In the genomic region with DNA sequence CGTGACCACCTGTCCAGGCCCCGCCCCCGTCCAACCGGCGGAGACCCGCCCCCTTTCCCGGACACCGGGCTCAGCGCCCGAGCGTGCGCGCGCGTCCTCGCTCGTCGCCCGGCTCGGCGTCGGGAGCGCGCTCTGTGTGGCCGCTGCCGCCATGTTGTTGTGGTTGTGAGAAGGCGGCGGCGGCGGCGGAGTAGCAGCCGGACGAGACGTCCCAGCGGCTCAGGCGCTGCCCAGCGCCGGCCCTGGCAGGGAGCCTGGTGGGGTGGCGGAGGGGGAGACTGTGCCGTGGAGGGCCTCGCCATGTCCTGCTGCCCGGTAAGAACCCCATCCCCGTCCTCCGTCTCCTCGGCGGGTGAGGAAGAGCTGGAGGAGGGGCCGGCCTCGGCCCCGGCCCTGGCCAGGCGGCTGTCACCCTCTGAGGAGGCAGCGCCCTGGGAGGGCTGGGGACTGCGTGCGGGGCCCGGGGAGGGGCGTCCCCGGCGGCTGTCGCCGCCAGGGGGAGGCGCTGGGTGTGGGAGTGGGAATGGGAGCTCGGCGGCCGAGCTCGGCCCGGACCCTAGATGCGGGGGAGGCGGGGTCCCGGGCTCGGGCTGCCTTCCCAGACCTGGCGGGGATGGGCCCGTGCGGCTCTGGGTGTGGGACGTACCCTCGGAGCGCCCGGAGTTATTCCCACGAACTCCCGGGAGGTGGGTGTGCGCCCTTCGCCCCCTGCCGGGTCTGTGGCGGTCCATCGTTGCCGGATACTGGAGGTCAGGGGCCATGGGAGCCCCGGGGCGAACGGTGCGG, we compare ENCODE assay signal across 1 cellular context.
TF ChIP-seq lines count a peak whose summit lies in the region.

TSS of gene MTMR3 (plus strand) at position 130 of the 786 bp plus-strand sequence. CDS start 87,886 bp downstream, outside the sequence.

TF ChIP-seq in HepG2, 621 proteins besides CTCF, POLR2A, EP300 and RAD21 (continued from another document and continues in another):
- TF ChIP-seq, protein P1, sequence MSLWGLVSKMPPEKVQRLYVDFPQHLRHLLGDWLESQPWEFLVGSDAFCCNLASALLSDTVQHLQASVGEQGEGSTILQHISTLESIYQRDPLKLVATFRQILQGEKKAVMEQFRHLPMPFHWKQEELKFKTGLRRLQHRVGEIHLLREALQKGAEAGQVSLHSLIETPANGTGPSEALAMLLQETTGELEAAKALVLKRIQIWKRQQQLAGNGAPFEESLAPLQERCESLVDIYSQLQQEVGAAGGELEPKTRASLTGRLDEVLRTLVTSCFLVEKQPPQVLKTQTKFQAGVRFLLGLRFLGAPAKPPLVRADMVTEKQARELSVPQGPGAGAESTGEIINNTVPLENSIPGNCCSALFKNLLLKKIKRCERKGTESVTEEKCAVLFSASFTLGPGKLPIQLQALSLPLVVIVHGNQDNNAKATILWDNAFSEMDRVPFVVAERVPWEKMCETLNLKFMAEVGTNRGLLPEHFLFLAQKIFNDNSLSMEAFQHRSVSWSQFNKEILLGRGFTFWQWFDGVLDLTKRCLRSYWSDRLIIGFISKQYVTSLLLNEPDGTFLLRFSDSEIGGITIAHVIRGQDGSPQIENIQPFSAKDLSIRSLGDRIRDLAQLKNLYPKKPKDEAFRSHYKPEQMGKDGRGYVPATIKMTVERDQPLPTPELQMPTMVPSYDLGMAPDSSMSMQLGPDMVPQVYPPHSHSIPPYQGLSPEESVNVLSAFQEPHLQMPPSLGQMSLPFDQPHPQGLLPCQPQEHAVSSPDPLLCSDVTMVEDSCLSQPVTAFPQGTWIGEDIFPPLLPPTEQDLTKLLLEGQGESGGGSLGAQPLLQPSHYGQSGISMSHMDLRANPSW (CRISPR knock-in tag; IDR thresholded peaks at IDR 0.05; ENCODE audit: borderline replicate concordance): no peak
- no peak for TF ChIP-seq ZNF12 (CRISPR knock-in tag; IDR thresholded peaks at IDR 0.05)
- no peak for TF ChIP-seq ATF7 (IDR thresholded peaks at IDR 0.05)
- no peak for TF ChIP-seq ATF7 (CRISPR knock-in tag; IDR thresholded peaks at IDR 0.05)
- TF ChIP-seq, protein P2, sequence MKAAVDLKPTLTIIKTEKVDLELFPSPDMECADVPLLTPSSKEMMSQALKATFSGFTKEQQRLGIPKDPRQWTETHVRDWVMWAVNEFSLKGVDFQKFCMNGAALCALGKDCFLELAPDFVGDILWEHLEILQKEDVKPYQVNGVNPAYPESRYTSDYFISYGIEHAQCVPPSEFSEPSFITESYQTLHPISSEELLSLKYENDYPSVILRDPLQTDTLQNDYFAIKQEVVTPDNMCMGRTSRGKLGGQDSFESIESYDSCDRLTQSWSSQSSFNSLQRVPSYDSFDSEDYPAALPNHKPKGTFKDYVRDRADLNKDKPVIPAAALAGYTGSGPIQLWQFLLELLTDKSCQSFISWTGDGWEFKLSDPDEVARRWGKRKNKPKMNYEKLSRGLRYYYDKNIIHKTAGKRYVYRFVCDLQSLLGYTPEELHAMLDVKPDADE (CRISPR knock-in tag; IDR thresholded peaks at IDR 0.05): no peak
- TF ChIP-seq ZNF205 (CRISPR knock-in tag; IDR thresholded peaks at IDR 0.05): no peak
- no peak for TF ChIP-seq PITX1 (CRISPR knock-in tag; IDR thresholded peaks at IDR 0.05)
- no peak for TF ChIP-seq ZNF431 (CRISPR knock-in tag; IDR thresholded peaks at IDR 0.05; ENCODE audit: borderline replicate concordance, low read depth)
- TF ChIP-seq HMGXB3 (CRISPR knock-in tag; IDR thresholded peaks at IDR 0.05; ENCODE audit: borderline replicate concordance): no peak
- TF ChIP-seq ZZZ3 (CRISPR knock-in tag; IDR thresholded peaks at IDR 0.05; ENCODE audit: borderline replicate concordance): no peak
- no peak for TF ChIP-seq ZNF816 (CRISPR knock-in tag; IDR thresholded peaks at IDR 0.05; ENCODE audit: borderline replicate concordance)
- TF ChIP-seq ZNF225 (CRISPR knock-in tag; IDR thresholded peaks at IDR 0.05): no peak
- TF ChIP-seq YEATS2 (CRISPR knock-in tag; IDR thresholded peaks at IDR 0.05; ENCODE audit: borderline replicate concordance): no peak
- no peak for TF ChIP-seq ZNF7 (CRISPR knock-in tag; IDR thresholded peaks at IDR 0.05)
- TF ChIP-seq PRPF4 (IDR thresholded peaks at IDR 0.05; ENCODE audit: low read depth, low read length, poor library complexity, severe bottlenecking): no peak
- peak; percentile 44; the same call in 1 of the 2 replicates for TF ChIP-seq KDM2A (CRISPR knock-in tag; IDR thresholded peaks at IDR 0.05; ENCODE audit: borderline replicate concordance, low read depth)
- TF ChIP-seq, protein P3, sequence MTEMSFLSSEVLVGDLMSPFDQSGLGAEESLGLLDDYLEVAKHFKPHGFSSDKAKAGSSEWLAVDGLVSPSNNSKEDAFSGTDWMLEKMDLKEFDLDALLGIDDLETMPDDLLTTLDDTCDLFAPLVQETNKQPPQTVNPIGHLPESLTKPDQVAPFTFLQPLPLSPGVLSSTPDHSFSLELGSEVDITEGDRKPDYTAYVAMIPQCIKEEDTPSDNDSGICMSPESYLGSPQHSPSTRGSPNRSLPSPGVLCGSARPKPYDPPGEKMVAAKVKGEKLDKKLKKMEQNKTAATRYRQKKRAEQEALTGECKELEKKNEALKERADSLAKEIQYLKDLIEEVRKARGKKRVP (CRISPR knock-in tag; IDR thresholded peaks at IDR 0.05): peak in 1 of 2 experiments; percentile 46; a peak in 2 of 4 replicates
- no peak for TF ChIP-seq MAZ (IDR thresholded peaks at IDR 0.05; ENCODE audit: borderline replicate concordance, low read depth, low read length)
- peak; percentile 69 for TF ChIP-seq MAZ (CRISPR knock-in tag; IDR thresholded peaks at IDR 0.05; ENCODE audit: low read depth)
- TF ChIP-seq ZFY (CRISPR knock-in tag; IDR thresholded peaks at IDR 0.05): peak; percentile 76
- TF ChIP-seq, protein P4, sequence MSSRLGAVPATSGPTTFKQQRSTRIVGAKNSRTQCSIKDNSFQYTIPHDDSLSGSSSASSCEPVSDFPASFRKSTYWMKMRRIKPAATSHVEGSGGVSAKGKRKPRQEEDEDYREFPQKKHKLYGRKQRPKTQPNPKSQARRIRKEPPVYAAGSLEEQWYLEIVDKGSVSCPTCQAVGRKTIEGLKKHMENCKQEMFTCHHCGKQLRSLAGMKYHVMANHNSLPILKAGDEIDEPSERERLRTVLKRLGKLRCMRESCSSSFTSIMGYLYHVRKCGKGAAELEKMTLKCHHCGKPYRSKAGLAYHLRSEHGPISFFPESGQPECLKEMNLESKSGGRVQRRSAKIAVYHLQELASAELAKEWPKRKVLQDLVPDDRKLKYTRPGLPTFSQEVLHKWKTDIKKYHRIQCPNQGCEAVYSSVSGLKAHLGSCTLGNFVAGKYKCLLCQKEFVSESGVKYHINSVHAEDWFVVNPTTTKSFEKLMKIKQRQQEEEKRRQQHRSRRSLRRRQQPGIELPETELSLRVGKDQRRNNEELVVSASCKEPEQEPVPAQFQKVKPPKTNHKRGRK (CRISPR knock-in tag; IDR thresholded peaks at IDR 0.05): no peak
- TF ChIP-seq KAT2B (IDR thresholded peaks at IDR 0.05; ENCODE audit: borderline replicate concordance, low read depth, low read length): no peak
- TF ChIP-seq CHCHD3 (CRISPR knock-in tag; IDR thresholded peaks at IDR 0.05): no peak
- peak; percentile 85 for TF ChIP-seq ZFX (CRISPR knock-in tag; IDR thresholded peaks at IDR 0.05; ENCODE audit: low read depth)
- no peak for TF ChIP-seq ATF7-NPFF (CRISPR knock-in tag; IDR thresholded peaks at IDR 0.05; ENCODE audit: low read depth)
- TF ChIP-seq ZNF354B (CRISPR knock-in tag; IDR thresholded peaks at IDR 0.05): no peak
- peak; percentile 56; the same call in 1 of the 2 replicates for TF ChIP-seq ZNF350 (CRISPR knock-in tag; IDR thresholded peaks at IDR 0.05; ENCODE audit: borderline replicate concordance, low read depth)
- no peak for TF ChIP-seq GZF1 (CRISPR knock-in tag; IDR thresholded peaks at IDR 0.05)
- TF ChIP-seq SIN3A (IDR thresholded peaks at IDR 0.05; ENCODE audit: borderline replicate concordance, low read depth, low read length): no peak; the same call in 1 of the 2 replicates
- TF ChIP-seq ZNF274 (CRISPR knock-in tag; IDR thresholded peaks at IDR 0.05): no peak
- no peak for TF ChIP-seq NFE2 (CRISPR knock-in tag; IDR thresholded peaks at IDR 0.05)
- no peak for TF ChIP-seq ZMYM3 (CRISPR knock-in tag; IDR thresholded peaks at IDR 0.05)
- 0 out of 2 replicates have a peak, but pooled peaks have one; percentile 19 for TF ChIP-seq ZNF780A (CRISPR knock-in tag; IDR thresholded peaks at IDR 0.05)
- TF ChIP-seq STAT5B (CRISPR knock-in tag; IDR thresholded peaks at IDR 0.05): no peak
- TF ChIP-seq, protein P5, sequence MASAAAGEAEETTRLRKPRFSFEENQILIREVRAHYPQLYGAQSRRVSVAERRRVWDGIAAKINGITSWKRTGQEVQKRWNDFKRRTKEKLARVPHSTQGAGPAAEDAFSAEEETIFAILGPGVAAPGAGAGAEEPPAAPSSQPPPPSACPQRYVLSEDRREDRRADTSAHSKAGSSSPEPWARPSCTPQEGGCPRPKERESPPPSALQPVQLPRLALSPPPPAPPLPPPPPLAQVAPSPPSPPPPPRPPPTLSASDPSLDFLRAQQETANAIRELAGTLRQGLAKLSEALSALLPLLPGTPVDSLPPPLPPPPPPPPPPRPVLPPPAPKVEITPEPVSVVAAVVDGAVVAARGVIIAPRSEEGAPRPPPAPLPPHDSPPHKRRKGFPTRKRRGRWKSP (CRISPR knock-in tag; IDR thresholded peaks at IDR 0.05): 0 out of 2 replicates have a peak, but pooled peaks have one; percentile 19
- peak; percentile 92 for TF ChIP-seq YY1 (IDR thresholded peaks at IDR 0.05; ENCODE audit: insufficient read depth, insufficient replicate concordance, low read depth, low read length)
- peak; percentile 53; the same call in 1 of the 2 replicates for TF ChIP-seq KLF6 (CRISPR knock-in tag; IDR thresholded peaks at IDR 0.05)
- TF ChIP-seq, protein P6, sequence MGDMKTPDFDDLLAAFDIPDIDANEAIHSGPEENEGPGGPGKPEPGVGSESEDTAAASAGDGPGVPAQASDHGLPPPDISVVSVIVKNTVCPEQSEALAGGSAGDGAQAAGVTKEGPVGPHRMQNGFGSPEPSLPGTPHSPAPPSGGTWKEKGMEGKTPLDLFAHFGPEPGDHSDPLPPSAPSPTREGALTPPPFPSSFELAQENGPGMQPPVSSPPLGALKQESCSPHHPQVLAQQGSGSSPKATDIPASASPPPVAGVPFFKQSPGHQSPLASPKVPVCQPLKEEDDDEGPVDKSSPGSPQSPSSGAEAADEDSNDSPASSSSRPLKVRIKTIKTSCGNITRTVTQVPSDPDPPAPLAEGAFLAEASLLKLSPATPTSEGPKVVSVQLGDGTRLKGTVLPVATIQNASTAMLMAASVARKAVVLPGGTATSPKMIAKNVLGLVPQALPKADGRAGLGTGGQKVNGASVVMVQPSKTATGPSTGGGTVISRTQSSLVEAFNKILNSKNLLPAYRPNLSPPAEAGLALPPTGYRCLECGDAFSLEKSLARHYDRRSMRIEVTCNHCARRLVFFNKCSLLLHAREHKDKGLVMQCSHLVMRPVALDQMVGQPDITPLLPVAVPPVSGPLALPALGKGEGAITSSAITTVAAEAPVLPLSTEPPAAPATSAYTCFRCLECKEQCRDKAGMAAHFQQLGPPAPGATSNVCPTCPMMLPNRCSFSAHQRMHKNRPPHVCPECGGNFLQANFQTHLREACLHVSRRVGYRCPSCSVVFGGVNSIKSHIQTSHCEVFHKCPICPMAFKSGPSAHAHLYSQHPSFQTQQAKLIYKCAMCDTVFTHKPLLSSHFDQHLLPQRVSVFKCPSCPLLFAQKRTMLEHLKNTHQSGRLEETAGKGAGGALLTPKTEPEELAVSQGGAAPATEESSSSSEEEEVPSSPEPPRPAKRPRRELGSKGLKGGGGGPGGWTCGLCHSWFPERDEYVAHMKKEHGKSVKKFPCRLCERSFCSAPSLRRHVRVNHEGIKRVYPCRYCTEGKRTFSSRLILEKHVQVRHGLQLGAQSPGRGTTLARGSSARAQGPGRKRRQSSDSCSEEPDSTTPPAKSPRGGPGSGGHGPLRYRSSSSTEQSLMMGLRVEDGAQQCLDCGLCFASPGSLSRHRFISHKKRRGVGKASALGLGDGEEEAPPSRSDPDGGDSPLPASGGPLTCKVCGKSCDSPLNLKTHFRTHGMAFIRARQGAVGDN (CRISPR knock-in tag; IDR thresholded peaks at IDR 0.05): peak; percentile 75
- no peak for TF ChIP-seq SMYD3 (CRISPR knock-in tag; IDR thresholded peaks at IDR 0.05)
- no peak for TF ChIP-seq SOX6 (IDR thresholded peaks at IDR 0.05)
- peak; percentile 32; the same call in 1 of the 2 replicates for TF ChIP-seq SOX6 (CRISPR knock-in tag; IDR thresholded peaks at IDR 0.05)
- TF ChIP-seq SOX5 (CRISPR knock-in tag; IDR thresholded peaks at IDR 0.05; ENCODE audit: borderline replicate concordance): no peak
- TF ChIP-seq HES4 (CRISPR knock-in tag; IDR thresholded peaks at IDR 0.05; ENCODE audit: borderline replicate concordance): no peak
- no peak for TF ChIP-seq BCL3 (CRISPR knock-in tag; IDR thresholded peaks at IDR 0.05)
- TF ChIP-seq ZNF547 (CRISPR knock-in tag; IDR thresholded peaks at IDR 0.05): no peak
- no peak for TF ChIP-seq ZNF891 (CRISPR knock-in tag; IDR thresholded peaks at IDR 0.05)
- no peak for TF ChIP-seq MZF1 (CRISPR knock-in tag; IDR thresholded peaks at IDR 0.05; ENCODE audit: borderline replicate concordance)
